ENCODE assay signal across 9 cellular contexts in genomic region chr20:58048096-58048702, GRCh38.
DNase-seq lines count a peak whose midpoint lies in the region; ATAC-seq and TF ChIP-seq lines count a peak whose summit lies in the region.
"Had no signal": no experiment of that assay in that cellular context is flagged by ENCODE, and none has a peak within 500 bp of the region (broad histone marks: within the 10 kb centered on the region; RNA-seq: fewer than 3 reads in every experiment).

No MANE protein-coding gene starts in this region.

- no peak for TF ChIP-seq CTCF in HEK293 (tag by site-specific recombination; IDR thresholded peaks at IDR 0.05)
- no peak for TF ChIP-seq CTCF in PC-9 (conservative IDR thresholded peaks at IDR 0.05)
- no peak for TF ChIP-seq CTCF in epithelial cell of esophagus (IDR thresholded peaks at IDR 0.05; ENCODE audit: insufficient read depth, low read depth, low read length, missing control alignments)

- no peaks in the 10 kb centered on the region for H3K27me3 ChIP-seq in PC-9 (ENCODE audit: insufficient read depth, low read depth)
- H3K27me3 ChIP-seq: upper lobe of right lung had no signal

- H3K36me3 ChIP-seq in HEK293 (ENCODE audit: control insufficient read depth in 2 of 2, insufficient read depth in 1 of 2, low read length in 2 of 2): no peaks in the 10 kb centered on the region
- H3K36me3 ChIP-seq in PC-9 (ENCODE audit: low read depth): no peaks in the 10 kb centered on the region
- H3K36me3 ChIP-seq: upper lobe of right lung had no signal

- H3F3A ChIP-seq in PC-9 (ENCODE audit: insufficient read depth, low read depth): no peaks in the 10 kb centered on the region

- CTCF ChIA-PET in HEK293 (lab: Yijun Ruan, JAX) (interaction anchor here (0.6 to 1.2 kb wide), 2 partner anchors 10 to 20 kb away, joined by 3 to 4 read pairs; no protein-coding TSS in a partner anchor), PC-9 (lab: Charles Lee) (no interaction called here)

- no peaks in the 10 kb centered on the region for H3K79me2 ChIP-seq in PC-9 (ENCODE audit: low read depth)

- H2AFZ ChIP-seq in PC-9: no peak overlapping the region

- DNase-seq in PC-9 (peak; percentile 33 to 60), epithelial cell of esophagus (ENCODE audit: low read depth) (peak; percentile 64), skeletal muscle cell (ENCODE audit: low read depth) (peak; percentile 4)
- DNase-seq in stimulated activated CD4-positive, alpha-beta T cell treated with anti-CD3 and anti-CD28 coated beads, Interleukin-2, amount 100 ng/mL, for 48 hours: no peak
- DNase-seq: activated CD4-positive, alpha-beta T cell treated with anti-CD3 and anti-CD28 coated beads for 4 hours; upper lobe of right lung had no signal

- no peaks in the 10 kb centered on the region for H4K20me1 ChIP-seq in PC-9 (ENCODE audit: insufficient read depth)

- intact Hi-C loops in PC-9 (cut with micrococcal nuclease; ENCODE audit: unreplicated experiment): no loop called here

- no peak overlapping the region for H3K27ac ChIP-seq in HEK293 (ENCODE audit: extremely low read depth, low read depth, low read length)
- no peak overlapping the region for H3K27ac ChIP-seq in PC-9
- H3K27ac ChIP-seq: upper lobe of right lung had no signal

- POLR2A ChIA-PET in HEK293 (lab: Yijun Ruan, JAX): no interaction called here
- POLR2A ChIA-PET in PC-9 (lab: Charles Lee; ENCODE audit: unreplicated experiment): no interaction called here

- no peaks in the 10 kb centered on the region for H3K4me1 ChIP-seq in HEK293 (ENCODE audit: control insufficient read depth, insufficient read depth, low read length)
- H3K4me1 ChIP-seq in PC-9 (replicated peaks; ENCODE audit: insufficient read depth): no peaks in the 10 kb centered on the region
- H3K4me1 ChIP-seq: upper lobe of right lung had no signal

- no peaks in the 10 kb centered on the region for H3K9me2 ChIP-seq in PC-9 (ENCODE audit: insufficient read depth)

- no peak overlapping the region for H3K4me2 ChIP-seq in PC-9

- BruUV-seq in PC-9 (replicated peaks; lab: Mats Ljungman, UMichigan): no TSS peak

- no peak for ATAC-seq in GM21528 (IDR thresholded peaks at IDR 0.05; ENCODE audit: low FRiP score, unreplicated experiment)
- ATAC-seq in GM21529 (IDR thresholded peaks at IDR 0.05; ENCODE audit: unreplicated experiment): no peak
- ATAC-seq: upper lobe of right lung had no signal

- H3K9me3 ChIP-seq in HEK293 (ENCODE audit: control insufficient read depth, insufficient read depth, low read depth, low read length): no peaks in the 10 kb centered on the region
- H3K9me3 ChIP-seq in PC-9 (ENCODE audit: insufficient read depth, low read depth): peaks cover 11% of the 10 kb centered on the region
- H3K9me3 ChIP-seq: upper lobe of right lung had no signal

- H3K4me3 ChIP-seq in HEK293 (ENCODE audit: low read depth, low read length): no peak overlapping the region
- H3K4me3 ChIP-seq in PC-9: no peak overlapping the region
- H3K4me3 ChIP-seq in epithelial cell of esophagus (ENCODE audit: low read length): no peak overlapping the region
- no peak overlapping the region for H3K4me3 ChIP-seq in skeletal muscle cell (ENCODE audit: low read depth, low read length)
- H3K4me3 ChIP-seq: upper lobe of right lung had no signal

TF ChIP-seq in HEK293, 187 proteins besides CTCF, POLR2A, EP300 and RAD21:
- peak; percentile 98 for TF ChIP-seq REST (tag by site-specific recombination; IDR thresholded peaks at IDR 0.05)
- no peak for TF ChIP-seq ZNF433 (tag by site-specific recombination; IDR thresholded peaks at IDR 0.05; ENCODE audit: low read depth)

Comparison
In these comparisons a context has a peak if more than half of its experiments do, and no peak if none do; other contexts are left out.
1. DNase-seq: peak in PC-9 (2 of 2), epithelial cell of esophagus (single experiment) and skeletal muscle cell (single experiment); none in stimulated activated CD4-positive, alpha-beta T cell treated with anti-CD3 and anti-CD28 coated beads, Interleukin-2, amount 100 ng/mL, for 48 hours (0 of 2).